Comparison of ENCODE assay signal across 11 cellular contexts in genomic region chr12:69630191-69630590, GRCh38. TPM values are rescaled to one million over a fixed set of nuclear protein-coding genes. Genes with fewer than 3 reads are reported as not detected.
DNase-seq lines count a peak whose midpoint lies in the region; TF ChIP-seq lines count a peak whose summit lies in the region.
"Had no signal": no experiment of that assay in that cellular context is flagged by ENCODE, and none has a peak within 500 bp of the region (broad histone marks: within the 10 kb centered on the region; RNA-seq: fewer than 3 reads in every experiment).

No MANE protein-coding gene starts in this region.

- H3K4me3 ChIP-seq in astrocyte of the cerebellum (ENCODE audit: low read depth, low read length) = no peak overlapping the region
- H3K4me3 ChIP-seq in mesenchymal stem cell (ENCODE audit: insufficient read depth in 1 of 2, low read depth in 1 of 2, low read length in 2 of 2) = no peak overlapping the region
- H3K4me3 ChIP-seq in SJCRH30 = no peak overlapping the region
- H3K4me3 ChIP-seq in right atrium auricular region = no peak overlapping the region

- no peak overlapping the region for H2BK15ac ChIP-seq in mesenchymal stem cell (ENCODE audit: low read depth, poor library complexity, severe bottlenecking)

- no peak overlapping the region for H2BK5ac ChIP-seq in mesenchymal stem cell (ENCODE audit: low read depth, low read length, poor library complexity, severe bottlenecking)

- H4K91ac ChIP-seq in mesenchymal stem cell (ENCODE audit: low read length) = no peak overlapping the region

- no peak overlapping the region for H3K23ac ChIP-seq in mesenchymal stem cell (ENCODE audit: low read length in 2 of 2)

- H3K4ac ChIP-seq in mesenchymal stem cell (ENCODE audit: low read depth in 1 of 2, low read length in 2 of 2) = no peak overlapping the region

- H3K14ac ChIP-seq in mesenchymal stem cell (ENCODE audit: low read length in 2 of 2) = no peak overlapping the region

- in situ Hi-C loops in astrocyte of the cerebellum (cut with HindIII; ENCODE audit: low sequenced_read_pairs) = no loop called here

- H3K4me1 ChIP-seq in mesenchymal stem cell (ENCODE audit: control insufficient read depth, insufficient read depth, low read depth, low read length) (no peaks in the 10 kb centered on the region), SJCRH30 (no peaks in the 10 kb centered on the region), right atrium auricular region (no peaks in the 10 kb centered on the region)

- no peak overlapping the region for H2BK12ac ChIP-seq in mesenchymal stem cell (ENCODE audit: low read length in 2 of 2)

- no peak overlapping the region for H3K18ac ChIP-seq in mesenchymal stem cell (ENCODE audit: low read depth in 1 of 2, low read length in 2 of 2)

- no peak overlapping the region for H3K9ac ChIP-seq in mesenchymal stem cell (ENCODE audit: low read length)

- H2AK5ac ChIP-seq in mesenchymal stem cell (ENCODE audit: low read length, severe bottlenecking) = no peak overlapping the region

- H3K9me3 ChIP-seq in mesenchymal stem cell (ENCODE audit: control insufficient read depth, low read length) (no peaks in the 10 kb centered on the region), SJCRH30 (replicated peaks) (no peaks in the 10 kb centered on the region), right atrium auricular region (no peaks in the 10 kb centered on the region)

- no peak overlapping the region for H2BK120ac ChIP-seq in mesenchymal stem cell (ENCODE audit: low read depth, low read length)

- DNase-seq in ELR (ENCODE audit: low read depth) (peak; percentile 41), LHCN-M2 (ENCODE audit: low read depth) (peak; percentile 16), astrocyte of the cerebellum (ENCODE audit: low read depth) (no peak), mesenchymal stem cell (peak; percentile 5), SJCRH30 (no peak), right atrium auricular region (ENCODE audit: low spot score) (no peak), NCI-H2171 treated with DMSO at 0.1 percent for 48 hours (lab: John Stamatoyannopoulos, UW) (no peak)
- DNase-seq in central memory CD4-positive, alpha-beta T cell = no peak
- DNase-seq: activated CD8-positive, alpha-beta memory T cell treated with anti-CD3 and anti-CD28 coated beads, Interleukin-2, amount 50 U/mL, for 4 hours had no signal

- H3K4me2 ChIP-seq in mesenchymal stem cell (ENCODE audit: low read length, poor library complexity, severe bottlenecking) = no peak overlapping the region

- WGBS in mesenchymal stem cell = 86% methylated on average over 5 of the region's 6 CpGs

- H3K79me1 ChIP-seq in mesenchymal stem cell (replicated peaks; ENCODE audit: low read length, poor library complexity, severe bottlenecking) = no peaks in the 10 kb centered on the region

- no peaks in the 10 kb centered on the region for H3K36me3 ChIP-seq in mesenchymal stem cell (ENCODE audit: control insufficient read depth in 1 of 2, insufficient read depth in 2 of 2, low read depth in 1 of 2, low read length in 2 of 2)
- H3K36me3 ChIP-seq in SJCRH30 = no peaks in the 10 kb centered on the region
- H3K36me3 ChIP-seq in right atrium auricular region = no peaks in the 10 kb centered on the region

- peaks cover 0 to 4% of the 10 kb centered on the region in 2 experiments for H3K27me3 ChIP-seq in mesenchymal stem cell (ENCODE audit: control insufficient read depth in 1 of 2, insufficient read depth in 1 of 2, low read length in 2 of 2)
- no peaks in the 10 kb centered on the region for H3K27me3 ChIP-seq in SJCRH30
- no peaks in the 10 kb centered on the region for H3K27me3 ChIP-seq in right atrium auricular region

- TF ChIP-seq CTCF in astrocyte of the cerebellum (IDR thresholded peaks at IDR 0.05; ENCODE audit: low read depth, low read length, missing control alignments) (peak; percentile 38), right atrium auricular region (IDR thresholded peaks at IDR 0.05) (no peak)

- no peak overlapping the region for H4K8ac ChIP-seq in mesenchymal stem cell (ENCODE audit: low read length)

- H2AFZ ChIP-seq in mesenchymal stem cell (ENCODE audit: low read depth, low read length) = no peak overlapping the region

- H3K27ac ChIP-seq in mesenchymal stem cell (ENCODE audit: low read length, poor library complexity, severe bottlenecking) (no peak overlapping the region), SJCRH30 (no peak overlapping the region), right atrium auricular region (no peak overlapping the region)

RNA-seq across cellular contexts. Expression of gene LRRC10, which starts 19.5 kb away (rescaled TPM):
- total RNA-seq in LHCN-M2 (2014; rRNA removed) = not detected in 2 replicates
- polyA plus RNA-seq in LHCN-M2 (2012) = not detected
- polyA plus RNA-seq in mesenchymal stem cell (2013, experiment 1 of 2) = not detected
- polyA plus RNA-seq in mesenchymal stem cell (2013, experiment 2 of 2) = not detected
- not detected in 2 replicates for total RNA-seq in SJCRH30 (2014; rRNA removed; shearing (Covaris generic))
- 10 to 100 TPM in 1 of 2 donors, 1 to 10 TPM in 1; 3.1 to 32.4 TPM for total RNA-seq in right atrium auricular region
- total RNA-seq: mesenteric fat pad, sciatic nerve had no signal

RNA-seq across cellular contexts. Expression of gene CCT2, which starts 44.9 kb away (rescaled TPM):
- total RNA-seq in LHCN-M2 (2014; rRNA removed) (338 and 371 TPM in 2 replicates), right atrium auricular region (100 to 1,000 TPM in 1 of 2 donors, 10 to 100 TPM in 1; 71.4 to 104 TPM)
- 213 TPM for polyA plus RNA-seq in LHCN-M2 (2012)
- polyA plus RNA-seq in mesenchymal stem cell (2013, experiment 1 of 2) = 186 TPM
- polyA plus RNA-seq in mesenchymal stem cell (2013, experiment 2 of 2) = 194 TPM
- 355 and 361 TPM in 2 replicates for total RNA-seq in SJCRH30 (2014; rRNA removed; shearing (Covaris generic))

Comparison
In these comparisons a context has a peak if more than half of its experiments do, and no peak if none do; other contexts are left out.
1. DNase-seq: peak in ELR (single experiment), LHCN-M2 (single experiment) and mesenchymal stem cell (single experiment); none in astrocyte of the cerebellum (single experiment), SJCRH30 (0 of 2), right atrium auricular region (single experiment), NCI-H2171 treated with DMSO at 0.1 percent for 48 hours (single experiment) and central memory CD4-positive, alpha-beta T cell (single experiment).